ENCODE assay signal across 21 cellular contexts in genomic region chr21:35581640-35582039, GRCh38.
"Had no signal": no experiment of that assay in that cellular context is flagged by ENCODE, and none has a peak within 500 bp of the region (broad histone marks: within the 10 kb centered on the region; RNA-seq: fewer than 3 reads in every experiment).

No MANE protein-coding gene starts in this region.

- H3K4me2 ChIP-seq: hepatocyte had no signal

- H3K9ac ChIP-seq: parathyroid adenoma had no signal

- ATAC-seq: effector memory CD8-positive, alpha-beta T cell; left colon had no signal

- H3K27me3 ChIP-seq: right atrium auricular region, thyroid gland, upper lobe of left lung, uterus had no signal

- DNase-seq: cerebellar nuclear complex; effector memory CD8-positive, alpha-beta T cell; esophagus squamous epithelium; foreskin fibroblast; head of caudate nucleus; left colon; mammary epithelial cell; naive B cell; sigmoid colon; stimulated activated CD4-positive, alpha-beta T cell treated with anti-CD3 and anti-CD28 coated beads, Interleukin-2, amount 100 ng/mL, for 48 hours; stimulated activated naive CD4-positive, alpha-beta T cell treated with Interleukin-2 at 50 U/mL for 16 hours; thyroid gland; upper lobe of left lung; uterus had no signal

- FAIRE-seq: colon had no signal

- H3K4me3 ChIP-seq: esophagus squamous epithelium, hepatocyte, right atrium auricular region, sigmoid colon, skin epidermis, suprapubic skin, thyroid gland, upper lobe of left lung, uterus had no signal

- H2AFZ ChIP-seq: hepatocyte, parathyroid adenoma had no signal

- H3K9me3 ChIP-seq: esophagus squamous epithelium, right atrium auricular region, sigmoid colon, suprapubic skin, thyroid gland, upper lobe of left lung, uterus had no signal

- H3K79me2 ChIP-seq: hepatocyte, parathyroid adenoma had no signal

- H3K4me1 ChIP-seq: parathyroid adenoma, right atrium auricular region, sigmoid colon, thyroid gland, upper lobe of left lung, uterus had no signal

- H3K27ac ChIP-seq: epithelial cell of prostate, esophagus squamous epithelium, hepatocyte, parathyroid adenoma, right atrium auricular region, sigmoid colon, suprapubic skin, thyroid gland, upper lobe of left lung, uterus had no signal

- H3K36me3 ChIP-seq: esophagus squamous epithelium, right atrium auricular region, sigmoid colon, suprapubic skin, thyroid gland, upper lobe of left lung, uterus had no signal
